Comparison of ENCODE assay signal across 15 cellular contexts in the genomic region with DNA sequence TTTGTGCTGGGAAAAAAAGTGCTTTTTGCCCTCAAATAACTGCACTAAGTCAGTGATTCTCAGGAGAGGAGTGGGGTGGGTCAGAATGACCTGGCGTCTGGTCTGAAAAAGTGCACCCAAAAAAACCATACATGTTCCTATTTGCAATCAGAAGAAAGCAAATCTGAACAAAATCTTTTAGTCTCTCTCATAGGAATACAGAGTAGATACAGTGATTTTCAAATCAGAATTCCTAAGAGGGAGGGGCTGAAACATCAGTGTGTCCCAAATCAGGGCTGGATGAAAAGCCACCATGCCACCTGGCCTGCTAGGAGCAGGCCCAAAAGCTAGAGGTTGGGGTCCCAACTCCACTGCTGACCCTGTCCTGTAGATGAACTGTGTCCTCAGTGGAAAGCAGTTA.
DNase-seq lines count a peak whose midpoint lies in the region; ATAC-seq and TF ChIP-seq lines count a peak whose summit lies in the region.
"Had no signal": no experiment of that assay in that cellular context is flagged by ENCODE, and none has a peak within 500 bp of the region (broad histone marks: within the 10 kb centered on the region; RNA-seq: fewer than 3 reads in every experiment).

No MANE protein-coding gene starts in this region.

- no peak overlapping the region for H2BK20ac ChIP-seq in H9 (ENCODE audit: low read depth, low read length, poor library complexity, severe bottlenecking)

- peak overlapping the region; percentile 58 to 79 (median 70) for H3K27ac Mint-ChIP-seq in CD4-positive, CD25-positive, alpha-beta regulatory T cell
- peak overlapping the region; percentile 97 for H3K27ac Mint-ChIP-seq in osteocyte (ENCODE audit: unreplicated experiment)
- H3K27ac Mint-ChIP-seq in H9, result no peak overlapping the region
- H3K27ac Mint-ChIP-seq: brain, mesothelial cell of epicardium had no signal

- H2AFZ ChIP-seq in MM.1S (ENCODE audit: low read length) (no peak overlapping the region), H9 (ENCODE audit: low read length) (no peak overlapping the region)

- WGBS in H9 (ENCODE audit: extremely low coverage, insufficient read length, low lambda C conversion rate), result no CpG with 5 or more reads among the region's 1 CpG

- no peak overlapping the region; the same call in 1 of the 2 replicates for H3K9ac ChIP-seq in MM.1S (ENCODE audit: low read length)
- no peak overlapping the region for H3K9ac ChIP-seq in H9 (ENCODE audit: extremely low read depth, insufficient read length, low read length)

- no peaks in the 10 kb centered on the region for H3K79me1 ChIP-seq in H9 (ENCODE audit: insufficient read depth, low read depth, low read length, poor library complexity, severe bottlenecking)

- no peaks in the 10 kb centered on the region for H3K23me2 ChIP-seq in H9 (ENCODE audit: insufficient read length, low read depth, low read length, poor library complexity, severe bottlenecking)

- peak overlapping the region; percentile 35 for H3K4me3 ChIP-seq in CD4-positive, CD25-positive, alpha-beta regulatory T cell (ENCODE audit: low read depth, low read length)
- H3K4me3 ChIP-seq in MM.1S (ENCODE audit: low read length) (no peak overlapping the region), dorsolateral prefrontal cortex (no peak overlapping the region)

- H3K9me3 Mint-ChIP-seq in CD4-positive, CD25-positive, alpha-beta regulatory T cell, result no peaks in the 10 kb centered on the region
- no peaks in the 10 kb centered on the region for H3K9me3 Mint-ChIP-seq in osteocyte (ENCODE audit: unreplicated experiment)
- H3K9me3 Mint-ChIP-seq in H9, result no peaks in the 10 kb centered on the region
- H3K9me3 Mint-ChIP-seq: activated T-helper 2 cell treated with anti-CD3 and anti-CD28 coated beads, Interferon-gamma antibody, Interleukin-2, Interleukin-4, amounts not matched to agents 10 μg/mL and 5 μg/mL and 100 μg/mL, durations not matched to agents 14 hours and 24 hours and 36 hours; mesothelial cell of epicardium had no signal

- no peak overlapping the region for H3K14ac ChIP-seq in H9 (ENCODE audit: insufficient read depth, low read length)

- no peak overlapping the region for H4K8ac ChIP-seq in H9 (replicated peaks; ENCODE audit: insufficient read length, low read depth, low read length)

- no peak overlapping the region for H3K56ac ChIP-seq in H9 (ENCODE audit: insufficient read length, low read depth, low read length)

- no peaks in the 10 kb centered on the region for H3K27me3 ChIP-seq in CD4-positive, CD25-positive, alpha-beta regulatory T cell (ENCODE audit: control insufficient read depth, insufficient read depth, low read length)
- H3K27me3 ChIP-seq in MM.1S (replicated peaks; ENCODE audit: insufficient read depth, low read length) (no peaks in the 10 kb centered on the region), dorsolateral prefrontal cortex (no peaks in the 10 kb centered on the region), H9 (ENCODE audit: insufficient read depth, low read length) (no peaks in the 10 kb centered on the region)

- no peak overlapping the region for H2BK120ac ChIP-seq in H9 (ENCODE audit: low read depth, low read length, poor library complexity, severe bottlenecking)

- no peak overlapping the region for H3K27ac ChIP-seq in CD4-positive, CD25-positive, alpha-beta regulatory T cell (ENCODE audit: insufficient read depth, low read length, poor library complexity, severe bottlenecking)
- H3K27ac ChIP-seq in MM.1S (ENCODE audit: low read length) (no peak overlapping the region), dorsolateral prefrontal cortex (peak overlapping the region in 45 of 59 donors; percentile 1 to 92 (median 61)), H9 (ENCODE audit: insufficient read length, low read depth, low read length) (no peak overlapping the region)
- H3K27ac ChIP-seq: epithelial cell of prostate had no signal

- H3K4ac ChIP-seq in H9 (ENCODE audit: low read depth, low read length), result no peak overlapping the region

- peaks cover 41 to 96% (median 74%) of the 10 kb centered on the region in 4 donors for H3K4me1 Mint-ChIP-seq in CD4-positive, CD25-positive, alpha-beta regulatory T cell
- peaks cover 98% of the 10 kb centered on the region for H3K4me1 Mint-ChIP-seq in osteocyte (ENCODE audit: unreplicated experiment)
- peaks cover 83 to 89% of the 10 kb centered on the region in 2 experiments for H3K4me1 Mint-ChIP-seq in H9

- peak overlapping the region; percentile 93; the same call in 1 of the 2 replicates for H3K4me2 ChIP-seq in MM.1S (ENCODE audit: low read depth, low read length)
- no peak overlapping the region for H3K4me2 ChIP-seq in H9 (ENCODE audit: insufficient read depth, insufficient read length, low read length)

- H4K91ac ChIP-seq in H9 (ENCODE audit: insufficient read length, low read depth, low read length), result no peak overlapping the region

- H3K79me2 ChIP-seq in MM.1S (ENCODE audit: low read length), result peaks cover 91% of the 10 kb centered on the region
- H3K79me2 ChIP-seq in H9 (ENCODE audit: insufficient read depth, low read length), result peaks cover 9% of the 10 kb centered on the region; the same call in 1 of the 2 replicates

- TF ChIP-seq CTCF in MM.1S (IDR thresholded peaks at IDR 0.05; ENCODE audit: low read length) (no peak), dorsolateral prefrontal cortex (IDR thresholded peaks at IDR 0.05 in 54 of 56, conservative IDR thresholded peaks at IDR 0.05 in 2 of 56; ENCODE audit: low read depth in 1 of 56, partially characterized antibody in 56 of 56) (no peak), osteocyte (IDR thresholded peaks at IDR 0.05) (no peak), H9 (conservative IDR thresholded peaks at IDR 0.05) (no peak)

- no peak overlapping the region for H3T11ph ChIP-seq in H9 (ENCODE audit: low read length)

- H3K27me3 Mint-ChIP-seq in CD4-positive, CD25-positive, alpha-beta regulatory T cell, result no peaks in the 10 kb centered on the region
- H3K27me3 Mint-ChIP-seq in osteocyte (ENCODE audit: unreplicated experiment) (no peaks in the 10 kb centered on the region), H9 (ENCODE audit: low read depth) (no peaks in the 10 kb centered on the region)
- H3K27me3 Mint-ChIP-seq: brain had no signal

- H3K4me1 ChIP-seq in CD4-positive, CD25-positive, alpha-beta regulatory T cell (ENCODE audit: control insufficient read depth, insufficient read depth, low read length, poor library complexity, severe bottlenecking), result peaks cover 87% of the 10 kb centered on the region
- H3K4me1 ChIP-seq in MM.1S (ENCODE audit: low read length) (peaks cover 37% of the 10 kb centered on the region), H9 (ENCODE audit: insufficient read depth, low read length) (peaks cover 15% of the 10 kb centered on the region)

- H2BK15ac ChIP-seq in H9 (ENCODE audit: low read depth, low read length), result no peak overlapping the region

- no peak overlapping the region for H3K18ac ChIP-seq in H9 (ENCODE audit: insufficient read length, low read depth, low read length)

- H3K9me2 ChIP-seq in MM.1S (replicated peaks; ENCODE audit: insufficient read depth, low read length), result no peaks in the 10 kb centered on the region

- no peak overlapping the region for H2BK12ac ChIP-seq in H9 (ENCODE audit: insufficient read length, low read depth, low read length)

- H3F3A ChIP-seq in MM.1S (ENCODE audit: insufficient read depth, low read length), result peaks cover 24% of the 10 kb centered on the region

- intact Hi-C loops in dorsolateral prefrontal cortex (cut with DNase I), result no loop called here

- H3K23ac ChIP-seq in H9 (ENCODE audit: insufficient read length, low read depth, low read length), result no peak overlapping the region

- no peaks in the 10 kb centered on the region for H3K36me3 ChIP-seq in CD4-positive, CD25-positive, alpha-beta regulatory T cell (ENCODE audit: control insufficient read depth, insufficient read depth, low read length)
- H3K36me3 ChIP-seq in MM.1S (replicated peaks; ENCODE audit: insufficient read depth, low read length), result no peaks in the 10 kb centered on the region

- H2AK5ac ChIP-seq in H9 (ENCODE audit: insufficient read length, low read length), result no peak overlapping the region

- H2BK5ac ChIP-seq in H9 (ENCODE audit: insufficient read length, low read length), result no peak overlapping the region

- H4K5ac ChIP-seq in H9 (ENCODE audit: insufficient read length, low read depth, low read length), result no peak overlapping the region

- H3K36me3 Mint-ChIP-seq in CD4-positive, CD25-positive, alpha-beta regulatory T cell, result peaks cover 3% of the 10 kb centered on the region
- H3K36me3 Mint-ChIP-seq in osteocyte (ENCODE audit: unreplicated experiment), result no peaks in the 10 kb centered on the region
- H3K36me3 Mint-ChIP-seq in H9 (ENCODE audit: insufficient read depth in 1 of 3, low read depth in 3 of 3), result peaks cover 0 to 3% (median 0%) of the 10 kb centered on the region in 3 experiments; a peak in 1 of 7 replicates
- H3K36me3 Mint-ChIP-seq: brain, mesothelial cell of epicardium had no signal

- ATAC-seq in CD4-positive, CD25-positive, alpha-beta regulatory T cell (ENCODE audit: low read depth in 2 of 2), result no peak
- no peak for ATAC-seq in GM18520 (IDR thresholded peaks at IDR 0.05; ENCODE audit: unreplicated experiment)

- peaks cover 9% of the 10 kb centered on the region for H4K20me1 ChIP-seq in MM.1S (ENCODE audit: insufficient read depth, low read length)
- no peaks in the 10 kb centered on the region for H4K20me1 ChIP-seq in H9 (ENCODE audit: control insufficient read depth, insufficient read depth, insufficient read length)

- no peak for DNase-seq in CD4-positive, CD25-positive, alpha-beta regulatory T cell
- DNase-seq in MM.1S, result no peak
- no peak for DNase-seq in dorsolateral prefrontal cortex
- no peak for DNase-seq in osteocyte (ENCODE audit: extremely low spot score, unreplicated experiment)
- DNase-seq in dedifferentiated amniotic fluid mesenchymal stem cell (ENCODE audit: extremely low spot score), result no peak
- DNase-seq in RPMI8226, result no peak
- DNase-seq in H9, result no peak
- DNase-seq: hypothalamus, NCI-H1436, NCI-H524 had no signal

- H3K9me3 ChIP-seq in CD4-positive, CD25-positive, alpha-beta regulatory T cell (ENCODE audit: control insufficient read depth in 2 of 2, low read length in 2 of 2), result no peaks in the 10 kb centered on the region
- H3K9me3 ChIP-seq in MM.1S (replicated peaks; ENCODE audit: insufficient read depth, low read length) (no peaks in the 10 kb centered on the region), H9 (ENCODE audit: control insufficient read depth, low read depth, low read length) (no peaks in the 10 kb centered on the region)

- H3K4me3 Mint-ChIP-seq in CD4-positive, CD25-positive, alpha-beta regulatory T cell, result peak overlapping the region in 2 of 4 donors; percentile 34 to 64
- H3K4me3 Mint-ChIP-seq in osteocyte (ENCODE audit: unreplicated experiment) (no peak overlapping the region), H9 (no peak overlapping the region)
- H3K4me3 Mint-ChIP-seq: brain, mesothelial cell of epicardium had no signal

Comparison
In these comparisons a context has a peak if more than half of its experiments do, and no peak if none do; other contexts are left out.
1. H3K27ac ChIP-seq: peak in dorsolateral prefrontal cortex (45 of 59); none in CD4-positive, CD25-positive, alpha-beta regulatory T cell (single experiment), MM.1S (single experiment) and H9 (single experiment).
2. H3K27ac Mint-ChIP-seq: peak in CD4-positive, CD25-positive, alpha-beta regulatory T cell (3 of 3) and osteocyte (single experiment); none in H9 (0 of 3).